ENCODE assay signal across 27 cellular contexts in genomic region chr15:68375191-68375631, GRCh38. TPM values are rescaled to one million over a fixed set of nuclear protein-coding genes. Genes with fewer than 3 reads are reported as not detected.
DNase-seq lines count a peak whose midpoint lies in the region; ATAC-seq and TF ChIP-seq lines count a peak whose summit lies in the region.
"Had no signal": no experiment of that assay in that cellular context is flagged by ENCODE, and none has a peak within 500 bp of the region (broad histone marks: within the 10 kb centered on the region; RNA-seq: fewer than 3 reads in every experiment).

No MANE protein-coding gene starts in this region.

- TF ChIP-seq CTCF in neural crest cell (conservative IDR thresholded peaks at IDR 0.05) (no peak), glutamatergic neuron (IDR thresholded peaks at IDR 0.05; ENCODE audit: partially characterized antibody, unreplicated experiment) (no peak)

- H3K4me3 Mint-ChIP-seq in neural crest cell (no peak overlapping the region), glutamatergic neuron (ENCODE audit: unreplicated experiment) (no peak overlapping the region)
- H3K4me3 Mint-ChIP-seq: activated T-helper 1 cell treated with anti-CD3 and anti-CD28 coated beads, Interleukin-12 subunit alpha, Interleukin-12 subunit beta, Interleukin-2, Interleukin-4 antibody, amounts not matched to agents 30 ng/mL and 10 ng/mL and 1 ng/mL, durations not matched to agents 14 hours and 24 hours and 36 hours; HFFc6; stimulated activated naive CD8-positive, alpha-beta T cell treated with anti-CD3 and anti-CD28 coated beads, Interleukin-15, amount 100 ng/mL, for 72 hours had no signal

- H3K27ac Mint-ChIP-seq in neural crest cell (ENCODE audit: unreplicated experiment) (peak overlapping the region; percentile 91), glutamatergic neuron (ENCODE audit: unreplicated experiment) (no peak overlapping the region)
- H3K27ac Mint-ChIP-seq: activated T-helper 1 cell treated with anti-CD3 and anti-CD28 coated beads, Interleukin-12 subunit alpha, Interleukin-12 subunit beta, Interleukin-2, Interleukin-4 antibody, amounts not matched to agents 30 ng/mL and 10 ng/mL and 1 ng/mL, durations not matched to agents 14 hours and 24 hours and 36 hours; HFFc6; stimulated activated naive CD8-positive, alpha-beta T cell treated with anti-CD3 and anti-CD28 coated beads, Interleukin-15, amount 100 ng/mL, for 72 hours had no signal

- ATAC-seq in HG03159 (IDR thresholded peaks at IDR 0.05; ENCODE audit: unreplicated experiment), result no peak
- ATAC-seq: activated naive CD4-positive, alpha-beta T cell treated with anti-CD3 and anti-CD28 coated beads, Interleukin-2, amount 50 U/mL, for 72 hours; left colon; psoas muscle; Right ventricle myocardium inferior; sciatic nerve; stimulated activated naive CD8-positive, alpha-beta T cell treated with anti-CD3 and anti-CD28 coated beads, Interleukin-15, amount 100 ng/mL, for 72 hours had no signal

- DNase-seq in activated CD8-positive, alpha-beta memory T cell treated with anti-CD3 and anti-CD28 coated beads for 24 hours, result peak; percentile 38
- no peak for DNase-seq in activated CD8-positive, alpha-beta memory T cell treated with anti-CD3 and anti-CD28 coated beads, Interleukin-2, amount 50 U/mL, for 48 hours
- peak; percentile 50 for DNase-seq in ecto neural progenitor cell (ENCODE audit: low spot score)
- DNase-seq in neural crest cell (ENCODE audit: low read depth, low spot score), result no peak
- peak; percentile 29 for DNase-seq in ureter (ENCODE audit: low spot score)
- no peak for DNase-seq in superior temporal gyrus (ENCODE audit: extremely low spot score)
- DNase-seq in glutamatergic neuron, result no peak
- DNase-seq: DND-41; effector CD4-positive, alpha-beta T cell; GF-D8; HFFc6; hypothalamus; left colon; NCI-H1048; NCI-H2107; NCI-H345; NCI-H69; PC-9; psoas muscle; stimulated activated CD4-positive, alpha-beta T cell treated with anti-CD3 and anti-CD28 coated beads, Interleukin-12 subunit alpha, Interleukin-12 subunit beta, amount 100 ng/mL, for 4 hours; stimulated activated CD4-positive, alpha-beta T cell treated with anti-CD3 and anti-CD28 coated beads, Interleukin-2, amount 100 ng/mL, for 48 hours; stimulated activated naive CD8-positive, alpha-beta T cell treated with anti-CD3 and anti-CD28 coated beads, Interleukin-15, amount 100 ng/mL, for 72 hours had no signal

- H3K4me1 Mint-ChIP-seq in neural crest cell, result peaks cover 33% of the 10 kb centered on the region
- H3K4me1 Mint-ChIP-seq in glutamatergic neuron (ENCODE audit: low read depth, unreplicated experiment), result no peaks in the 10 kb centered on the region

- H3K36me3 Mint-ChIP-seq in neural crest cell (ENCODE audit: low read depth) (no peaks in the 10 kb centered on the region), glutamatergic neuron (ENCODE audit: unreplicated experiment) (no peaks in the 10 kb centered on the region)
- H3K36me3 Mint-ChIP-seq: activated naive CD4-positive, alpha-beta T cell treated with anti-CD3 and anti-CD28 coated beads, Interleukin-2, amount 50 U/mL, for 72 hours had no signal

- H3K27me3 Mint-ChIP-seq in neural crest cell (ENCODE audit: low read depth) (no peaks in the 10 kb centered on the region), glutamatergic neuron (ENCODE audit: unreplicated experiment) (no peaks in the 10 kb centered on the region)
- H3K27me3 Mint-ChIP-seq: stimulated activated naive CD8-positive, alpha-beta T cell treated with anti-CD3 and anti-CD28 coated beads, Interleukin-15, amount 100 ng/mL, for 72 hours had no signal

- no peaks in the 10 kb centered on the region for H3K9me3 Mint-ChIP-seq in neural crest cell
- H3K9me3 Mint-ChIP-seq in glutamatergic neuron (ENCODE audit: unreplicated experiment), result peaks cover 2% of the 10 kb centered on the region
- H3K9me3 Mint-ChIP-seq: activated naive CD4-positive, alpha-beta T cell treated with anti-CD3 and anti-CD28 coated beads, Interleukin-2, amount 50 U/mL, for 72 hours; activated T-helper 1 cell treated with anti-CD3 and anti-CD28 coated beads, Interleukin-12 subunit alpha, Interleukin-12 subunit beta, Interleukin-2, Interleukin-4 antibody, amounts not matched to agents 30 ng/mL and 10 ng/mL and 1 ng/mL, durations not matched to agents 14 hours and 24 hours and 36 hours; HFFc6; stimulated activated naive CD8-positive, alpha-beta T cell treated with anti-CD3 and anti-CD28 coated beads, Interleukin-15, amount 100 ng/mL, for 72 hours had no signal

RNA-seq across cellular contexts. Expression of gene ITGA11, which starts 56.8 kb away (rescaled TPM):
- total RNA-seq in neural crest cell (0.18 and 0.51 TPM in 2 replicates), ureter (22.8 TPM), glutamatergic neuron (ENCODE audit: unreplicated experiment) (0.22 TPM)

Comparison
In these comparisons a context has a peak if more than half of its experiments do, and no peak if none do; other contexts are left out.
1. DNase-seq: peak in activated CD8-positive, alpha-beta memory T cell treated with anti-CD3 and anti-CD28 coated beads for 24 hours (single experiment), ecto neural progenitor cell (single experiment) and ureter (single experiment); none in activated CD8-positive, alpha-beta memory T cell treated with anti-CD3 and anti-CD28 coated beads, Interleukin-2, amount 50 U/mL, for 48 hours (single experiment), neural crest cell (single experiment), superior temporal gyrus (single experiment) and glutamatergic neuron (single experiment).
2. RNA of gene ITGA11, which starts 56.8 kb away (total RNA-seq): 22.8 TPM in ureter (single experiment); 0.18 to 0.51 TPM in neural crest cell and 0.22 TPM in glutamatergic neuron (single experiment); every median in the first group is over 10 times any median in the second.